ENCODE assay signal across 8 cellular contexts in genomic region chr21:8229366-8230150, GRCh38.
A peak's percentile ranks its signal among the peaks of the same experiment; 100 is the strongest.
DNase-seq lines count a peak whose midpoint lies in the region; ATAC-seq and TF ChIP-seq lines count a peak whose summit lies in the region.
"Not testable (repeated sequence)": the region's sequence is repeated elsewhere in the genome, so short reads cannot be mapped to it uniquely, and the experiment has no call there.

No MANE protein-coding gene starts in this region.

- not testable (repeated sequence) for H3K36me3 ChIP-seq in CD8-positive, alpha-beta T cell (ENCODE audit: insufficient read depth, low read length); heart left ventricle; mucosa of descending colon (ENCODE audit: low read depth); upper lobe of left lung

- not testable (repeated sequence) for H3K4me1 Mint-ChIP-seq in CD8-positive, alpha-beta T cell (ENCODE audit: low read depth); activated naive CD4-positive, alpha-beta T cell treated with anti-CD3 and anti-CD28 coated beads, Interleukin-2, amount 50 U/mL, for 24 hours

- not testable (repeated sequence) for H3K27ac ChIP-seq in CD8-positive, alpha-beta T cell (ENCODE audit: low read depth, low read length); heart left ventricle; upper lobe of left lung

- not testable (repeated sequence) for H3K9me3 ChIP-seq in CD8-positive, alpha-beta T cell (ENCODE audit: low read length); heart left ventricle; mucosa of descending colon; upper lobe of left lung

- intact Hi-C loops in CD8-positive, alpha-beta T cell (cut with DNase I, micrococcal nuclease); heart left ventricle (cut with DNase I); mucosa of descending colon (cut with DNase I, micrococcal nuclease): not testable (repeated sequence)

- H3K4me1 ChIP-seq in CD8-positive, alpha-beta T cell (ENCODE audit: insufficient read depth, low read length); heart left ventricle; mucosa of descending colon (ENCODE audit: low read depth); upper lobe of left lung: not testable (repeated sequence)

- H3K4me3 ChIP-seq in CD8-positive, alpha-beta T cell (ENCODE audit: low read depth, low read length); heart left ventricle; mucosa of descending colon; upper lobe of left lung: not testable (repeated sequence)

- DNase-seq in CD8-positive, alpha-beta T cell; heart left ventricle; mucosa of descending colon; upper lobe of left lung: not testable (repeated sequence)

- not testable (repeated sequence) for H3K9me3 Mint-ChIP-seq in CD8-positive, alpha-beta T cell; activated naive CD4-positive, alpha-beta T cell treated with anti-CD3 and anti-CD28 coated beads, Interleukin-2, amount 50 U/mL, for 24 hours

- not testable (repeated sequence) for H3K27ac Mint-ChIP-seq in CD8-positive, alpha-beta T cell
- H3K27ac Mint-ChIP-seq in activated naive CD4-positive, alpha-beta T cell treated with anti-CD3 and anti-CD28 coated beads, Interleukin-2, amount 50 U/mL, for 24 hours, result peak overlapping the region; percentile 25

- CTCF ChIA-PET in CD8-positive, alpha-beta T cell (lab: Charles Lee), result not testable (repeated sequence)

- TF ChIP-seq CTCF in CD8-positive, alpha-beta T cell (IDR thresholded peaks at IDR 0.05); heart left ventricle (IDR thresholded peaks at IDR 0.05); mucosa of descending colon (IDR thresholded peaks at IDR 0.05); upper lobe of left lung (IDR thresholded peaks at IDR 0.05): not testable (repeated sequence)

- ATAC-seq in CD8-positive, alpha-beta T cell, result peak; percentile 35
- ATAC-seq in GM21515 (IDR thresholded peaks at IDR 0.05; ENCODE audit: unreplicated experiment) (peak; percentile 37), HG02798 (IDR thresholded peaks at IDR 0.05; ENCODE audit: poor library complexity, unreplicated experiment) (peak; percentile 37), HG03378 (IDR thresholded peaks at IDR 0.05; ENCODE audit: unreplicated experiment) (peak; percentile 36), heart left ventricle (peak; percentile 25 to 60 (median 48)), mucosa of descending colon (peak; percentile 47), upper lobe of left lung (ENCODE audit: low FRiP score in 2 of 2) (peak; percentile 66 to 81)

- WGBS in heart left ventricle, 4 donors, result no CpG with 5 or more reads among the region's 5 CpGs
- WGBS in upper lobe of left lung, 2 donors, result no CpG with 5 or more reads among the region's 5 CpGs

- POLR2A ChIA-PET in CD8-positive, alpha-beta T cell (lab: Charles Lee), result not testable (repeated sequence)

- H3K27me3 ChIP-seq in CD8-positive, alpha-beta T cell (ENCODE audit: insufficient read depth, low read length); heart left ventricle; upper lobe of left lung: not testable (repeated sequence)

- H3K4me3 Mint-ChIP-seq in CD8-positive, alpha-beta T cell; activated naive CD4-positive, alpha-beta T cell treated with anti-CD3 and anti-CD28 coated beads, Interleukin-2, amount 50 U/mL, for 24 hours: not testable (repeated sequence)

- TF ChIP-seq EP300 in upper lobe of left lung (IDR thresholded peaks at IDR 0.05), result not testable (repeated sequence)

- not testable (repeated sequence) for H3K36me3 Mint-ChIP-seq in CD8-positive, alpha-beta T cell; activated naive CD4-positive, alpha-beta T cell treated with anti-CD3 and anti-CD28 coated beads, Interleukin-2, amount 50 U/mL, for 24 hours

- H3K27me3 Mint-ChIP-seq in CD8-positive, alpha-beta T cell (ENCODE audit: low read depth); activated naive CD4-positive, alpha-beta T cell treated with anti-CD3 and anti-CD28 coated beads, Interleukin-2, amount 50 U/mL, for 24 hours: not testable (repeated sequence)

- TF ChIP-seq POLR2A in heart left ventricle (IDR thresholded peaks at IDR 0.05); upper lobe of left lung (IDR thresholded peaks at IDR 0.05): not testable (repeated sequence)
